In the genomic region with DNA sequence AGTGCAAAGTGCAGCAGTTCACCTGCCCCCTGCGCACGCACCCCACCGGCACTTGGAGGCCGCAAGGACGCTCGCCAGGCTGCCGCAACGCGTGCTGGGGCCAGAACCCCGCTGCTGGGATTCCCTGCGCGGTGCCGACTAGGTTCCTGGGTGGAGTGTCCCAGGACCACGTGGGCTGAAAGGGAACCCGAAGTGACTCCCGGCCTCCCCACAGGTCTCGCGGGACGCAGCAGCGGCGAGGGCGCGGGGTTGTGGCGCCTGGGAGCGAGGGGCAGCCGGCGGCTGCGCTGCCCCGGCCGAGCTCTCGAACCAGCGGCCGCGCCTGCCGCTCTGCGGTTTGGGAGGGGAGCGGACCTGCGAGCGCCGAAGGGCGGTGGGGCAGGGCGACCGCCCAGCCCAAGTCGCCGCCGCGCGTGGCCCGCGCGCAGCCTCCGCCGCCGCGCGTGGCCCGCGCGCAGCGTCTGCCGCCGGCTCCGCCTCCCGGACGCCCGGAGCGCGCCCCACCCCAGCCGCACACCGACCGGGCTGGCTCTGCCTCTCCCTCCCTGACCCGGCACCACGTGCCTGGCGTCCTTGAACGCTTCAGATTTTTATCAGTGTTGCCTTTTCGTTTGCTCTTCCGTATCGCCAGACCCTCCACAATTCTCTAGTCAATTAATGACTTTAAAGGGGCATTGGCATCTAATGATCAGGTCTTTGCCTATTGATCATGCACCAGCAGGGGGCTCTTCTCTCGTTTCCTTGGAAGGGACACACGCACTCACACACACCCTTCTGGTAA, we compare ENCODE assay signal across 8 cellular contexts. TPM values are rescaled to one million over a fixed set of nuclear protein-coding genes. Genes with fewer than 3 reads are reported as not detected.
DNase-seq lines count a peak whose midpoint lies in the region; ATAC-seq and TF ChIP-seq lines count a peak whose summit lies in the region.

A gene (minus strand): TSS at position 475 of the 781 bp plus-strand sequence. CDS start 2,230 bp downstream, outside the sequence.

- peaks cover 0 to 2% of the 10 kb centered on the region in 2 donors for H3K4me1 ChIP-seq in lung (ENCODE audit: control insufficient read depth in 2 of 2, insufficient read depth in 2 of 2, low read length in 2 of 2)

- peak within 1 kb of the TSS; percentile 70 for H3K4me3 ChIP-seq in lung

- peak; percentile 88 for ATAC-seq in GM18873 (IDR thresholded peaks at IDR 0.05; ENCODE audit: low FRiP score, unreplicated experiment)
- ATAC-seq in HG03103 (IDR thresholded peaks at IDR 0.05; ENCODE audit: low read depth, unreplicated experiment): peak; percentile 95
- peak; percentile 97 for ATAC-seq in lung (ENCODE audit: insufficient read depth, low FRiP score)

- no peaks in the 10 kb centered on the region for H3K36me3 ChIP-seq in lung (ENCODE audit: control insufficient read depth in 2 of 2, insufficient read depth in 2 of 2, low read length in 2 of 2)

- H3K9me3 ChIP-seq in lung (ENCODE audit: control insufficient read depth in 2 of 2, insufficient read depth in 1 of 2, low read length in 1 of 2): no peaks in the 10 kb centered on the region

- peak; percentile 92 for DNase-seq in AG20443 (ENCODE audit: low spot score)
- peak; percentile 31 for DNase-seq in NCI-H446 treated with DMSO at 0.1 percent for 48 hours (lab: John Stamatoyannopoulos, UW)
- DNase-seq in activated CD4-positive, alpha-beta T cell treated with anti-CD3 and anti-CD28 coated beads, Interleukin-2, amount 50 U/mL, for 1 hour: peak; percentile 58
- DNase-seq in dermis blood vessel endothelial cell: peak; percentile 53
- peak; percentile 66 for DNase-seq in lung (ENCODE audit: low spot score)
- DNase-seq in stimulated activated CD8-positive, alpha-beta memory T cell treated with anti-CD3 and anti-CD28 coated beads, Interleukin-12 subunit alpha, Interleukin-12 subunit beta, amount 100 ng/mL, for 1 hour (ENCODE audit: low read depth): peak; percentile 36

- H3K27me3 ChIP-seq in lung (ENCODE audit: control insufficient read depth, insufficient read depth): no peaks in the 10 kb centered on the region

- peak within 1 kb of the TSS; percentile 1 to 68 for H3K27ac ChIP-seq in lung (ENCODE audit: low read depth in 1 of 2, low read length in 1 of 2)

- 1% methylated on average over 59 to 80 of the region's 80 CpGs for WGBS in lung, 2 donors

- no peak for TF ChIP-seq CTCF in lung (IDR thresholded peaks at IDR 0.05; ENCODE audit: control extremely low read depth, extremely low read depth)

RNA-seq across cellular contexts. Expression of the gene that starts here (rescaled TPM):
- total RNA-seq in dermis blood vessel endothelial cell: 0.23 and 1.7 TPM in 2 replicates
- total RNA-seq in lung: 1 to 10 TPM; 1.3 to 2.8 TPM
- polyA plus RNA-seq in lung: 1 to 10 TPM; 1.6 to 2.0 TPM

Comparison
In these comparisons a context has a peak if more than half of its experiments do, and no peak if none do; other contexts are left out.
1. Peak in every context shown above with its lines: DNase-seq, ATAC-seq, H3K4me3 ChIP-seq and H3K27ac ChIP-seq.
2. DNase-seq: peak in every context shown above with its lines; median percentile 92 in AG20443; 66 in lung; 58 in activated CD4-positive, alpha-beta T cell treated with anti-CD3 and anti-CD28 coated beads, Interleukin-2, amount 50 U/mL, for 1 hour; 53 in dermis blood vessel endothelial cell; 36 in stimulated activated CD8-positive, alpha-beta memory T cell treated with anti-CD3 and anti-CD28 coated beads, Interleukin-12 subunit alpha, Interleukin-12 subunit beta, amount 100 ng/mL, for 1 hour; 31 in NCI-H446 treated with DMSO at 0.1 percent for 48 hours.